ENCODE assay signal across 8 cellular contexts in the genomic region with DNA sequence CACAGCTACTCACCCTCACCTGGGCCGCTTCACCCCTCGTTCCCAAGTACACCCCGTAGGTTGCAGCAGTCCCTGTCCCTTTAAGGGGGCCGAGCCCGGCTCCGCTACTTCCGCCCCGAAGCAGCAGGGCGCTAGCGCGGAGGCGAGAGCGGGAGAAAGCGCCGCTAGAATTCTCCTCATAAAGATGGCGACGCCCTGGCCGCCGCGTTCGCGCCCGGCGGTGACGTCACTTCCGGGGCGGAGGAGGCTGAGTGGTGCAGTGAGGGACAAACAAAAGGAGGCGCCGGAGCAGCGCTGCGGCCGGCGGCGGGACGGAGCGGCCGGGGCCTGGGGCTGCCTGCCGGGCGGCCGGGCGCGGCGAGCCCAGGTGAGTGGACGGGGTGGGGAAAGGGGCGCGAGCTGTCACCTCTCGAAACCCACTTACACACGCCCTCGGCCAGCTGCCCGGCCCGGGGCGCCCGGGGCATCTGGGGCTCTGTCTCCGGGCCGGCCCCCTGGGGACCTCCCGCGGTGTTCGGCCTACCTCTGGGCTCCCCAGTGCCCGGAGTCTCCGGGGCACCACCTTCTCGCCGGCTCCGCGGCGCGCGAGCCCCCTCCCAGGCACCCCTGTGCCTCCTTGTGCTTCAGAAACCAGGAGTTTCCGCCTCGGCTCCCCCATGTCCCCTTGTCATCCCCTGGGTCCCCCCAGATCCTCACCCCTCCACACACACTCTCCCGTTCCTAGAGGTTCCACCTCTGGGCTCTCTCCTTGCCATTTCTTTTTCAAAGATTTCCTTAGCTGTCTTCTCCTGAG. TPM values are rescaled to one million over a fixed set of nuclear protein-coding genes. Genes with fewer than 3 reads are reported as not detected.
DNase-seq lines count a peak whose midpoint lies in the region; ATAC-seq and TF ChIP-seq lines count a peak whose summit lies in the region.

A gene (minus strand): TSS at position 67 of the 793 bp plus-strand sequence. CDS start 36,545 bp downstream, outside the sequence.
A gene (plus strand): TSS at position 250 of the 793 bp plus-strand sequence. CDS start 25,032 bp downstream, outside the sequence.

- H3K27ac Mint-ChIP-seq in activated naive CD4-positive, alpha-beta T cell treated with anti-CD3 and anti-CD28 coated beads, Interleukin-2, amount 50 U/mL, for 72 hours = peak within 1 kb of the TSS; percentile 97

- H3K27ac ChIP-seq in temporal lobe (ENCODE audit: low read depth, low read length) = peak within 1 kb of the TSS; percentile 70

- DNase-seq in NCI-H1105 (lab: John Stamatoyannopoulos, UW) (peak; percentile 95), SKM-1 (lab: John Stamatoyannopoulos, UW; ENCODE audit: unreplicated experiment) (peak; percentile 96), globus pallidus (ENCODE audit: low spot score) (peak; percentile 96), occipital lobe (lab: John Stamatoyannopoulos, UW) (peak; percentile 97)
- peak; percentile 96 to 99 for DNase-seq in activated naive CD4-positive, alpha-beta T cell treated with anti-CD3 and anti-CD28 coated beads, Interleukin-2, amount 50 U/mL, for 72 hours (ENCODE audit: low spot score in 2 of 2)

- H3K36me3 Mint-ChIP-seq in activated naive CD4-positive, alpha-beta T cell treated with anti-CD3 and anti-CD28 coated beads, Interleukin-2, amount 50 U/mL, for 72 hours = peaks cover 19 to 27% of the 10 kb centered on the region in 2 donors

- no peaks in the 10 kb centered on the region for H3K9me3 Mint-ChIP-seq in activated naive CD4-positive, alpha-beta T cell treated with anti-CD3 and anti-CD28 coated beads, Interleukin-2, amount 50 U/mL, for 72 hours

- ATAC-seq in HG02642 (IDR thresholded peaks at IDR 0.05; ENCODE audit: poor library complexity, unreplicated experiment) = peak; percentile 90
- ATAC-seq in activated naive CD4-positive, alpha-beta T cell treated with anti-CD3 and anti-CD28 coated beads, Interleukin-2, amount 50 U/mL, for 72 hours = peak; percentile 87 to 97

- TF ChIP-seq POLR2A in GM10847 (IDR thresholded peaks at IDR 0.05; ENCODE audit: extremely low read depth, insufficient read length) = peak; percentile 75

RNA-seq across cellular contexts. Expression of the first gene that starts in this region (rescaled TPM):
- 10 to 100 TPM; 19.9 to 49.0 TPM for total RNA-seq in activated naive CD4-positive, alpha-beta T cell treated with anti-CD3 and anti-CD28 coated beads, Interleukin-2, amount 50 U/mL, for 72 hours
- total RNA-seq in occipital lobe (9.0 TPM), temporal lobe (9.1 TPM)

RNA-seq across cellular contexts. Expression of the second gene that starts in this region (rescaled TPM):
- total RNA-seq in activated naive CD4-positive, alpha-beta T cell treated with anti-CD3 and anti-CD28 coated beads, Interleukin-2, amount 50 U/mL, for 72 hours = 10 to 100 TPM; 16.3 to 20.9 TPM
- total RNA-seq in occipital lobe (20.4 TPM), temporal lobe (19.9 TPM)

Comparison
In these comparisons a context has a peak if more than half of its experiments do, and no peak if none do; other contexts are left out.
1. Peak in every context shown above with its lines: DNase-seq, ATAC-seq and H3K27ac ChIP-seq.